29 cellular contexts compared by ENCODE assay signal in genomic region chr12:120490833-120491512, GRCh38. TPM values are rescaled to one million over a fixed set of nuclear protein-coding genes. Genes with fewer than 3 reads are reported as not detected.
DNase-seq lines count a peak whose midpoint lies in the region; ATAC-seq and TF ChIP-seq lines count a peak whose summit lies in the region.
"Had no signal": no experiment of that assay in that cellular context is flagged by ENCODE, and none has a peak within 500 bp of the region (broad histone marks: within the 10 kb centered on the region; RNA-seq: fewer than 3 reads in every experiment).

No MANE protein-coding gene starts in this region.

- POLR2A ChIA-PET in HEK293 (lab: Yijun Ruan, JAX): interaction anchor here (0.6 to 2.1 kb wide), 3 partner anchors 17 to 52 kb away, joined by 3 to 6 read pairs (median 5); partner anchors contain the start of gene SRSF9

- H3K27me3 Mint-ChIP-seq in progenitor cell of endocrine pancreas: no peaks in the 10 kb centered on the region
- H3K27me3 Mint-ChIP-seq: activated CD8-positive, alpha-beta memory T cell treated with anti-CD3 and anti-CD28 coated beads, Interleukin-2, amount 10 ng/mL, durations not matched to agents 7 days and 5 days; activated naive CD8-positive, alpha-beta T cell treated with anti-CD3 and anti-CD28 coated beads, Interleukin-2, amount 10 ng/mL, durations not matched to agents 7 days and 5 days; dendritic cell treated with granulocyte-macrophage colony-stimulating factor and Interleukin-4, amounts not matched to agents 40 ng/mL and 50 ng/mL, for 4 days; T-helper 17 cell had no signal

- intact Hi-C loops in sciatic nerve (cut with DNase I): no loop called here

- H3K36me3 Mint-ChIP-seq in progenitor cell of endocrine pancreas (ENCODE audit: insufficient read depth): peaks cover 14% of the 10 kb centered on the region
- H3K36me3 Mint-ChIP-seq: activated CD8-positive, alpha-beta memory T cell treated with anti-CD3 and anti-CD28 coated beads, Interleukin-2, amount 10 ng/mL, durations not matched to agents 7 days and 5 days had no signal

- peaks cover 15% of the 10 kb centered on the region for H3K4me1 Mint-ChIP-seq in progenitor cell of endocrine pancreas (ENCODE audit: low read depth)

- H3K4me1 ChIP-seq in HEK293 (ENCODE audit: control insufficient read depth, insufficient read depth, low read length): peaks cover 3% of the 10 kb centered on the region; the same call in 1 of the 2 replicates

- CTCF ChIA-PET in HEK293 (lab: Yijun Ruan, JAX): interaction anchor here (0.5 to 2.1 kb wide), 3 partner anchors 18 to 1274 kb away, joined by 5 to 10 read pairs (median 7); no protein-coding TSS in a partner anchor

- H3K4me3 ChIP-seq in HEK293 (ENCODE audit: low read depth, low read length): no peak overlapping the region
- H3K4me3 ChIP-seq: esophagus squamous epithelium, MG63, spleen had no signal

- DNase-seq in cerebellum (ENCODE audit: low spot score) (peak; percentile 63), midbrain (lab: John Stamatoyannopoulos, UW) (peak; percentile 42), progenitor cell of endocrine pancreas (ENCODE audit: low spot score, unreplicated experiment) (no peak), NCI-H345 treated with DMSO at 0.1 percent for 48 hours (lab: John Stamatoyannopoulos, UW; ENCODE audit: unreplicated experiment) (no peak), RPMI8226 (no peak), sciatic nerve (ENCODE audit: low spot score) (no peak)
- DNase-seq: activated CD4-positive, alpha-beta T cell treated with anti-CD3 and anti-CD28 coated beads, Interleukin-2, amount 50 U/mL, for 1 hour; activated CD4-positive, CD25-positive, alpha-beta regulatory T cell; activated CD8-positive, alpha-beta memory T cell treated with anti-CD3 and anti-CD28 coated beads, Interleukin-2, amount 10 ng/mL, durations not matched to agents 7 days and 5 days; activated gamma-delta T cell treated with Interleukin-2 at 50 U/mL for 16 hours; activated naive CD8-positive, alpha-beta T cell treated with anti-CD3 and anti-CD28 coated beads, Interleukin-2, amount 10 ng/mL, durations not matched to agents 7 days and 5 days; activated T-cell treated with anti-CD3 and anti-CD28 coated beads, Interleukin-2, amount 50 U/mL, for 48 hours; BE2C; CD8-positive, alpha-beta T cell; central memory CD4-positive, alpha-beta T cell; esophagus squamous epithelium; MG63; NCI-H1930; NCI-H524 treated with DMSO at 0.1 percent for 48 hours; OCI-M1; spleen; stimulated activated CD4-positive, alpha-beta T cell treated with anti-CD3 and anti-CD28 coated beads, Interleukin-4, amount 100 ng/mL, for 24 hours; T-helper 17 cell; trophoblast cell had no signal

- ATAC-seq in GM21529 (IDR thresholded peaks at IDR 0.05; ENCODE audit: unreplicated experiment) (no peak), sciatic nerve (no peak)
- ATAC-seq: activated CD8-positive, alpha-beta memory T cell treated with anti-CD3 and anti-CD28 coated beads, Interleukin-2, amount 10 ng/mL, durations not matched to agents 7 days and 5 days; CD8-positive, alpha-beta T cell; T-helper 17 cell had no signal

- H3K27ac ChIP-seq in HEK293 (ENCODE audit: extremely low read depth, low read depth, low read length): no peak overlapping the region
- H3K27ac ChIP-seq: esophagus squamous epithelium, HL-60, KMS-11, spleen had no signal

- H3K9me3 ChIP-seq in HEK293 (ENCODE audit: control insufficient read depth, insufficient read depth, low read depth, low read length): no peaks in the 10 kb centered on the region
- H3K9me3 ChIP-seq: BE2C, esophagus squamous epithelium, MG63, spleen had no signal

- peak overlapping the region; percentile 11 for H3K27ac Mint-ChIP-seq in progenitor cell of endocrine pancreas
- H3K27ac Mint-ChIP-seq: activated CD8-positive, alpha-beta memory T cell treated with anti-CD3 and anti-CD28 coated beads, Interleukin-2, amount 10 ng/mL, durations not matched to agents 7 days and 5 days; activated naive CD8-positive, alpha-beta T cell treated with anti-CD3 and anti-CD28 coated beads, Interleukin-2, amount 10 ng/mL, durations not matched to agents 7 days and 5 days; CD8-positive, alpha-beta T cell; dendritic cell treated with granulocyte-macrophage colony-stimulating factor and Interleukin-4, amounts not matched to agents 40 ng/mL and 50 ng/mL, for 4 days; T-helper 17 cell had no signal

- H3K9me3 Mint-ChIP-seq in progenitor cell of endocrine pancreas (ENCODE audit: low read depth): no peaks in the 10 kb centered on the region
- H3K9me3 Mint-ChIP-seq: activated naive CD8-positive, alpha-beta T cell treated with anti-CD3 and anti-CD28 coated beads, Interleukin-2, amount 10 ng/mL, durations not matched to agents 7 days and 5 days; CD8-positive, alpha-beta T cell; dendritic cell treated with granulocyte-macrophage colony-stimulating factor and Interleukin-4, amounts not matched to agents 40 ng/mL and 50 ng/mL, for 4 days had no signal

- H3K4me3 Mint-ChIP-seq in progenitor cell of endocrine pancreas (ENCODE audit: low read depth): no peak overlapping the region
- H3K4me3 Mint-ChIP-seq: activated CD8-positive, alpha-beta memory T cell treated with anti-CD3 and anti-CD28 coated beads, Interleukin-2, amount 10 ng/mL, durations not matched to agents 7 days and 5 days; activated naive CD8-positive, alpha-beta T cell treated with anti-CD3 and anti-CD28 coated beads, Interleukin-2, amount 10 ng/mL, durations not matched to agents 7 days and 5 days; CD8-positive, alpha-beta T cell; dendritic cell treated with granulocyte-macrophage colony-stimulating factor and Interleukin-4, amounts not matched to agents 40 ng/mL and 50 ng/mL, for 4 days; T-helper 17 cell had no signal

- TF ChIP-seq CTCF in HEK293 (tag by site-specific recombination; IDR thresholded peaks at IDR 0.05) (no peak), progenitor cell of endocrine pancreas (IDR thresholded peaks at IDR 0.05; ENCODE audit: unreplicated experiment) (no peak)

- H3K36me3 ChIP-seq in HEK293 (ENCODE audit: control insufficient read depth in 2 of 2, insufficient read depth in 1 of 2, low read length in 2 of 2): peaks cover 0 to 10% of the 10 kb centered on the region in 2 experiments; a peak in 1 of 3 replicates
- H3K36me3 ChIP-seq: BE2C had no signal

TF ChIP-seq in HEK293, 187 proteins besides CTCF, POLR2A, EP300 and RAD21:
- TF ChIP-seq ZNF366 (tag by site-specific recombination; conservative IDR thresholded peaks at IDR 0.05): no peak
- TF ChIP-seq ZNF664 (tag by site-specific recombination; IDR thresholded peaks at IDR 0.05): peak; percentile 65

RNA-seq across cellular contexts. Expression of gene DYNLL1, which starts 4.9 kb away (rescaled TPM):
- 149 TPM for total RNA-seq in cerebellum
- 356 and 386 TPM in 2 replicates for total RNA-seq in progenitor cell of endocrine pancreas
- total RNA-seq in sciatic nerve: 431 TPM

RNA-seq across cellular contexts. Expression of gene SRSF9, which starts 21.4 kb away (rescaled TPM):
- total RNA-seq in cerebellum (75.4 TPM), progenitor cell of endocrine pancreas (282 and 286 TPM in 2 replicates), sciatic nerve (99.2 TPM)

RNA-seq across cellular contexts. Expression of gene COQ5, which starts 38.0 kb away (rescaled TPM):
- total RNA-seq in cerebellum: 21.2 TPM
- 33.3 and 36.2 TPM in 2 replicates for total RNA-seq in progenitor cell of endocrine pancreas
- total RNA-seq in sciatic nerve: 26.4 TPM

RNA-seq across cellular contexts. Expression of gene RNF10, which starts 43.2 kb away (rescaled TPM):
- total RNA-seq in cerebellum: 95.3 TPM
- total RNA-seq in progenitor cell of endocrine pancreas: 167 and 171 TPM in 2 replicates
- 331 TPM for total RNA-seq in sciatic nerve

RNA-seq across cellular contexts. Expression of gene GATC, which starts 44.7 kb away (rescaled TPM):
- 22.9 TPM for total RNA-seq in cerebellum
- 28.0 and 30.9 TPM in 2 replicates for total RNA-seq in progenitor cell of endocrine pancreas
- 26.6 TPM for total RNA-seq in sciatic nerve

Comparison
In these comparisons a context has a peak if more than half of its experiments do, and no peak if none do; other contexts are left out.
1. DNase-seq: peak in cerebellum (single experiment) and midbrain (single experiment); none in progenitor cell of endocrine pancreas (single experiment), NCI-H345 treated with DMSO at 0.1 percent for 48 hours (single experiment), RPMI8226 (single experiment) and sciatic nerve (single experiment).